Comparison of ENCODE assay signal across 32 cellular contexts in genomic region chr7:134211817-134212216, GRCh38.
"Had no signal": no experiment of that assay in that cellular context is flagged by ENCODE, and none has a peak within 500 bp of the region (broad histone marks: within the 10 kb centered on the region; RNA-seq: fewer than 3 reads in every experiment).

No MANE protein-coding gene starts in this region.

- H3K36me3 ChIP-seq: adrenal gland, colonic mucosa had no signal

- H3K27ac ChIP-seq: adrenal gland, colonic mucosa had no signal

- H3K27me3 ChIP-seq: adrenal gland, body of pancreas, colonic mucosa had no signal

- H3K36me3 Mint-ChIP-seq: activated CD4-positive, alpha-beta memory T cell treated with anti-CD3 and anti-CD28 coated beads for 36 hours; activated CD8-positive, alpha-beta memory T cell treated with anti-CD3 and anti-CD28 coated beads, Interleukin-2, amount 10 ng/mL, durations not matched to agents 7 days and 5 days; activated naive CD4-positive, alpha-beta T cell treated with anti-CD3 and anti-CD28 coated beads, Interleukin-2, amount 50 U/mL, for 24 hours; activated naive CD8-positive, alpha-beta T cell treated with anti-CD3 and anti-CD28 coated beads for 36 hours had no signal

- ATAC-seq: activated CD4-positive, alpha-beta T cell treated with anti-CD3 and anti-CD28 coated beads for 36 hours; activated CD8-positive, alpha-beta memory T cell treated with anti-CD3 and anti-CD28 coated beads, Interleukin-2, amount 10 ng/mL, durations not matched to agents 7 days and 5 days; activated CD8-positive, alpha-beta T cell treated with anti-CD3 and anti-CD28 coated beads, Interleukin-2, amount 10 ng/mL, durations not matched to agents 7 days and 5 days; activated naive CD8-positive, alpha-beta T cell treated with anti-CD3 and anti-CD28 coated beads, Interleukin-2, amount 50 U/mL, for 24 hours; body of pancreas; esophagus mucosa; T-helper 17 cell had no signal

- H3K4me1 Mint-ChIP-seq: activated CD4-positive, alpha-beta T cell treated with anti-CD3 and anti-CD28 coated beads for 36 hours; activated CD4-positive, alpha-beta T cell treated with anti-CD3 and anti-CD28 coated beads, Interleukin-2, amount 10 ng/mL, durations not matched to agents 24 days and 14 days; activated CD8-positive, alpha-beta memory T cell treated with anti-CD3 and anti-CD28 coated beads, Interleukin-2, amount 10 ng/mL, durations not matched to agents 7 days and 5 days; activated naive CD4-positive, alpha-beta T cell treated with anti-CD3 and anti-CD28 coated beads, Interleukin-2, amount 50 U/mL, for 24 hours; activated naive CD8-positive, alpha-beta T cell treated with anti-CD3 and anti-CD28 coated beads for 36 hours; activated naive CD8-positive, alpha-beta T cell treated with anti-CD3 and anti-CD28 coated beads, Interleukin-2, amount 50 U/mL, for 24 hours; T-helper 17 cell had no signal

- H3K9me3 Mint-ChIP-seq: activated CD4-positive, alpha-beta memory T cell treated with anti-CD3 and anti-CD28 coated beads for 36 hours; activated CD4-positive, alpha-beta T cell treated with anti-CD3 and anti-CD28 coated beads, Interleukin-2, amount 10 ng/mL, durations not matched to agents 24 days and 14 days; activated naive CD4-positive, alpha-beta T cell treated with anti-CD3 and anti-CD28 coated beads for 36 hours; activated naive CD4-positive, alpha-beta T cell treated with anti-CD3 and anti-CD28 coated beads, Interleukin-2, amount 50 U/mL, for 24 hours; activated naive CD8-positive, alpha-beta T cell treated with anti-CD3 and anti-CD28 coated beads for 36 hours; activated naive CD8-positive, alpha-beta T cell treated with anti-CD3 and anti-CD28 coated beads, Interleukin-2, amount 50 U/mL, for 24 hours; activated T-helper 1 cell treated with anti-CD3 and anti-CD28 coated beads, Interleukin-12 subunit alpha, Interleukin-12 subunit beta, Interleukin-2, Interleukin-4 antibody, amounts not matched to agents 30 ng/mL and 10 ng/mL and 1 ng/mL, durations not matched to agents 14 hours and 24 hours and 36 hours; activated T-helper 2 cell treated with anti-CD3 and anti-CD28 coated beads, Interferon-gamma antibody, Interleukin-2, Interleukin-4, amounts not matched to agents 10 μg/mL and 5 μg/mL and 100 μg/mL, durations not matched to agents 14 hours and 24 hours and 36 hours; T-helper 2 cell treated with Interferon-gamma antibody and Interleukin-4, amounts not matched to agents 5 μg/mL and 100 μg/mL, for 36 hours had no signal

- H3K4me3 ChIP-seq: adrenal gland, body of pancreas, colonic mucosa had no signal

- DNase-seq: activated CD4-positive, alpha-beta memory T cell treated with anti-CD3 and anti-CD28 coated beads for 36 hours; activated CD4-positive, alpha-beta T cell treated with anti-CD3 and anti-CD28 coated beads for 36 hours; activated CD4-positive, alpha-beta T cell treated with anti-CD3 and anti-CD28 coated beads, Interleukin-2, amount 10 ng/mL, durations not matched to agents 24 days and 14 days; activated CD4-positive, CD25-positive, alpha-beta regulatory T cell; activated CD4-positive, CD25-positive, alpha-beta regulatory T cell treated with anti-CD3 and anti-CD28 coated beads, Interleukin-2, amount 50 U/mL, for 72 hours; activated CD8-positive, alpha-beta memory T cell treated with anti-CD3 and anti-CD28 coated beads, Interleukin-2, amount 10 ng/mL, durations not matched to agents 7 days and 5 days; activated CD8-positive, alpha-beta memory T cell treated with anti-CD3 and anti-CD28 coated beads, Interleukin-2, amount 50 U/mL, for 4 hours; activated CD8-positive, alpha-beta T cell treated with anti-CD3 and anti-CD28 coated beads, Interleukin-2, amount 10 ng/mL, durations not matched to agents 7 days and 5 days; activated effector memory CD4-positive, alpha-beta T cell treated with anti-CD3 and anti-CD28 coated beads, Interleukin-2, amount 50 U/mL, for 16 hours; activated naive CD4-positive, alpha-beta T cell treated with anti-CD3 and anti-CD28 coated beads for 36 hours; activated naive CD8-positive, alpha-beta T cell treated with anti-CD3 and anti-CD28 coated beads for 36 hours; activated naive CD8-positive, alpha-beta T cell treated with anti-CD3 and anti-CD28 coated beads, Interleukin-2, amount 50 U/mL, for 24 hours; activated T-cell treated with anti-CD3 and anti-CD28 coated beads, Interleukin-2, amount 50 U/mL, for 1 hour; activated T-cell treated with anti-CD3 and anti-CD28 coated beads, Interleukin-2, amount 50 U/mL, for 48 hours; adrenal gland; amygdala; aorta; body of pancreas; caudate nucleus; colonic mucosa; effector CD8-positive, alpha-beta T cell; foreskin fibroblast; head of caudate nucleus; T-helper 1 cell; T-helper 17 cell had no signal

- H3K9me3 ChIP-seq: adrenal gland, body of pancreas, colonic mucosa had no signal

- H3K4me3 Mint-ChIP-seq: activated CD4-positive, alpha-beta memory T cell treated with anti-CD3 and anti-CD28 coated beads for 36 hours; activated CD4-positive, alpha-beta T cell treated with anti-CD3 and anti-CD28 coated beads for 36 hours; activated CD4-positive, alpha-beta T cell treated with anti-CD3 and anti-CD28 coated beads, Interleukin-2, amount 10 ng/mL, durations not matched to agents 24 days and 14 days; activated CD8-positive, alpha-beta memory T cell treated with anti-CD3 and anti-CD28 coated beads, Interleukin-2, amount 10 ng/mL, durations not matched to agents 7 days and 5 days; activated CD8-positive, alpha-beta T cell treated with anti-CD3 and anti-CD28 coated beads, Interleukin-2, amount 10 ng/mL, durations not matched to agents 7 days and 5 days; activated naive CD4-positive, alpha-beta T cell treated with anti-CD3 and anti-CD28 coated beads for 36 hours; activated naive CD4-positive, alpha-beta T cell treated with anti-CD3 and anti-CD28 coated beads, Interleukin-2, amount 50 U/mL, for 24 hours; activated naive CD8-positive, alpha-beta T cell treated with anti-CD3 and anti-CD28 coated beads for 36 hours; activated naive CD8-positive, alpha-beta T cell treated with anti-CD3 and anti-CD28 coated beads, Interleukin-2, amount 50 U/mL, for 24 hours; activated T-helper 1 cell treated with anti-CD3 and anti-CD28 coated beads, Interleukin-12 subunit alpha, Interleukin-12 subunit beta, Interleukin-2, Interleukin-4 antibody, amounts not matched to agents 30 ng/mL and 10 ng/mL and 1 ng/mL, durations not matched to agents 14 hours and 24 hours and 36 hours; T-helper 17 cell; T-helper 2 cell treated with Interferon-gamma antibody and Interleukin-4, amounts not matched to agents 5 μg/mL and 100 μg/mL, for 36 hours had no signal

- H3K4me1 ChIP-seq: adrenal gland, body of pancreas, colonic mucosa had no signal

- H3K27ac Mint-ChIP-seq: activated CD4-positive, alpha-beta memory T cell treated with anti-CD3 and anti-CD28 coated beads for 36 hours; activated CD4-positive, alpha-beta T cell treated with anti-CD3 and anti-CD28 coated beads for 36 hours; activated CD4-positive, alpha-beta T cell treated with anti-CD3 and anti-CD28 coated beads, Interleukin-2, amount 10 ng/mL, durations not matched to agents 24 days and 14 days; activated CD8-positive, alpha-beta memory T cell treated with anti-CD3 and anti-CD28 coated beads, Interleukin-2, amount 10 ng/mL, durations not matched to agents 7 days and 5 days; activated CD8-positive, alpha-beta T cell treated with anti-CD3 and anti-CD28 coated beads, Interleukin-2, amount 10 ng/mL, durations not matched to agents 7 days and 5 days; activated naive CD4-positive, alpha-beta T cell treated with anti-CD3 and anti-CD28 coated beads for 36 hours; activated naive CD4-positive, alpha-beta T cell treated with anti-CD3 and anti-CD28 coated beads, Interleukin-2, amount 50 U/mL, for 24 hours; activated naive CD8-positive, alpha-beta T cell treated with anti-CD3 and anti-CD28 coated beads for 36 hours; activated naive CD8-positive, alpha-beta T cell treated with anti-CD3 and anti-CD28 coated beads, Interleukin-2, amount 50 U/mL, for 24 hours; activated T-helper 1 cell treated with anti-CD3 and anti-CD28 coated beads, Interleukin-12 subunit alpha, Interleukin-12 subunit beta, Interleukin-2, Interleukin-4 antibody, amounts not matched to agents 30 ng/mL and 10 ng/mL and 1 ng/mL, durations not matched to agents 14 hours and 24 hours and 36 hours; activated T-helper 2 cell treated with anti-CD3 and anti-CD28 coated beads, Interferon-gamma antibody, Interleukin-2, Interleukin-4, amounts not matched to agents 10 μg/mL and 5 μg/mL and 100 μg/mL, durations not matched to agents 14 hours and 24 hours and 36 hours; T-helper 17 cell; T-helper 2 cell treated with Interferon-gamma antibody and Interleukin-4, amounts not matched to agents 5 μg/mL and 100 μg/mL, for 36 hours had no signal

- FAIRE-seq: endometrium, frontal cortex had no signal
